In the genomic region with DNA sequence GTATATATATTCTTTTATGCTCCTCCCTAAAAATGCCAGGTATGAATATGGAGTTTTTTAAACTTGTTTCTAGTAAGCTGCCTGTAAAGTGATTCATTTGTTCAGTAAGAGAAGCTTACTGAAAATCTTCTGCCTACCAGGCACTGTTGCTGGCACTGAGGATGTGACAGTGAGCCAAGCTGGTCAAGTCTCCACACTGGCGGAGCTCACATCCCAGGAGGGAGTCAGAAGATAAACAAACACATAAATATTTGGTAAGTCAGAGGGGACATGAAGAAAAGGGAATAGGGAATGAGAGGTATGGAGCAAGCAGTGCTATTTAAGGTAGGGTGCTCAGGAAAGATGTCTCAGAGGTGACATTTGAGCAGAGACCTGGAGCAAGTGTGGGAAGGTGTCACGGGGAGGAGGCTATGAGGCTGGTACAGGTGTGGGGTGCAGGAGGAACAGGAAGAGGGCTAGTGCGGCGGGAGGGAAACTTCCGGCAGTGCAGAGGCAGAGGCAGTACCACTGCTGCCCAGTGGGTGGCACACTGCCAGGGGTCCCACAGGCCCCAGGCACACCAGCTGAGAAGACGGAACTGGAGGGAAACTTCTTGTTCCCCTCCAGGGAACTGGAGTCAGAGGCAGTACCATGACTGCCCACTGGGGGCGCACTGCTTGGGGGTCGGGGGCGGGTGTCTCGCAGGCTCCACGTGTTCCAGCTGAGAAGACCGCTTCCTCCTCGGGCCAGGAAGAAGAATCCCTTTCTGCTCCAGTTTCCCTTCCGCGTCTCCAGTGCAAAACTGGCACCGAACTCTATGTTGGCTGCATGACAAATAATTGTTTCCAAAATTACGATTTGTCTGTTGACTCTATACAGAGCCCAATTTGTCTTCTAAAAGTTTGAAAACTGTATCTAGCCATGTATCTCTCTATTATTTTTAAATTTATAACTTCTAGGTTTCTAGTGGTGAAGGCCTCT, we compare ENCODE assay signal across 8 cellular contexts.
DNase-seq lines count a peak whose midpoint lies in the region; TF ChIP-seq lines count a peak whose summit lies in the region.

No MANE protein-coding gene starts in this region.

- TF ChIP-seq CTCF in OCI-LY3 (IDR thresholded peaks at IDR 0.05; ENCODE audit: low read depth, low read length) (peak; percentile 40), glutamatergic neuron (IDR thresholded peaks at IDR 0.05; ENCODE audit: partially characterized antibody, unreplicated experiment) (peak; percentile 92)

- H3K36me3 Mint-ChIP-seq in glutamatergic neuron (ENCODE audit: unreplicated experiment), result peaks cover 10% of the 10 kb centered on the region

- H3K9me3 ChIP-seq in OCI-LY3 (ENCODE audit: insufficient read depth, low read length), result no peaks in the 10 kb centered on the region

- peak; percentile 2 for DNase-seq in NOMO-1 treated with DMSO at 0.1 percent for 48 hours (lab: John Stamatoyannopoulos, UW; ENCODE audit: unreplicated experiment)
- DNase-seq in NOMO-1 treated with dmso at 0.1 percent for 144 hours (lab: John Stamatoyannopoulos, UW; ENCODE audit: unreplicated experiment), result no peak
- peak; percentile 29 for DNase-seq in H4 (ENCODE audit: low spot score)
- DNase-seq in glutamatergic neuron, result peak; percentile 56
- no peak for DNase-seq in NCI-H2029 treated with DMSO at 0.1 percent for 48 hours (lab: John Stamatoyannopoulos, UW)
- DNase-seq in pons (ENCODE audit: low spot score), result no peak
- no peak for DNase-seq in NCI-H1436 treated with DMSO at 0.1 percent for 48 hours (lab: John Stamatoyannopoulos, UW)

- no peak overlapping the region for H3K4me3 Mint-ChIP-seq in glutamatergic neuron (ENCODE audit: unreplicated experiment)

- H3K9me3 Mint-ChIP-seq in glutamatergic neuron (ENCODE audit: unreplicated experiment), result no peaks in the 10 kb centered on the region

- H3K9ac ChIP-seq in OCI-LY3 (ENCODE audit: low read length), result no peak overlapping the region

- no peaks in the 10 kb centered on the region for H3K36me3 ChIP-seq in OCI-LY3 (replicated peaks; ENCODE audit: low read depth, low read length)

- H3K4me1 ChIP-seq in OCI-LY3 (ENCODE audit: low read length), result no peaks in the 10 kb centered on the region

- no peak overlapping the region for H2AFZ ChIP-seq in OCI-LY3 (ENCODE audit: low read depth, low read length)

- H3K27me3 ChIP-seq in OCI-LY3 (ENCODE audit: low read depth, low read length), result no peaks in the 10 kb centered on the region

- H3K4me1 Mint-ChIP-seq in glutamatergic neuron (ENCODE audit: low read depth, unreplicated experiment), result no peaks in the 10 kb centered on the region

- H3K27ac Mint-ChIP-seq in glutamatergic neuron (ENCODE audit: unreplicated experiment), result no peak overlapping the region

- H3K79me2 ChIP-seq in OCI-LY3 (ENCODE audit: low read length), result no peaks in the 10 kb centered on the region

- H3K27me3 Mint-ChIP-seq in glutamatergic neuron (ENCODE audit: unreplicated experiment), result peaks cover 6% of the 10 kb centered on the region

- no peaks in the 10 kb centered on the region for H4K20me1 ChIP-seq in OCI-LY3 (ENCODE audit: insufficient read depth, low read length)

- no peak overlapping the region for H3K4me3 ChIP-seq in OCI-LY3 (ENCODE audit: low read length)

- no peak overlapping the region for H3K27ac ChIP-seq in OCI-LY3 (ENCODE audit: low read length)

- H3K4me2 ChIP-seq in OCI-LY3 (ENCODE audit: low read length), result 0 out of 2 replicates have a peak overlapping the region, but pooled peaks have one; percentile 4

Comparison
In these comparisons a context has a peak if more than half of its experiments do, and no peak if none do; other contexts are left out.
1. DNase-seq: peak in NOMO-1 treated with DMSO at 0.1 percent for 48 hours (single experiment), H4 (single experiment) and glutamatergic neuron (single experiment); none in NOMO-1 treated with dmso at 0.1 percent for 144 hours (single experiment), NCI-H2029 treated with DMSO at 0.1 percent for 48 hours (single experiment), pons (single experiment) and NCI-H1436 treated with DMSO at 0.1 percent for 48 hours (single experiment).